Comparison of ENCODE assay signal across 24 cellular contexts in the genomic region with DNA sequence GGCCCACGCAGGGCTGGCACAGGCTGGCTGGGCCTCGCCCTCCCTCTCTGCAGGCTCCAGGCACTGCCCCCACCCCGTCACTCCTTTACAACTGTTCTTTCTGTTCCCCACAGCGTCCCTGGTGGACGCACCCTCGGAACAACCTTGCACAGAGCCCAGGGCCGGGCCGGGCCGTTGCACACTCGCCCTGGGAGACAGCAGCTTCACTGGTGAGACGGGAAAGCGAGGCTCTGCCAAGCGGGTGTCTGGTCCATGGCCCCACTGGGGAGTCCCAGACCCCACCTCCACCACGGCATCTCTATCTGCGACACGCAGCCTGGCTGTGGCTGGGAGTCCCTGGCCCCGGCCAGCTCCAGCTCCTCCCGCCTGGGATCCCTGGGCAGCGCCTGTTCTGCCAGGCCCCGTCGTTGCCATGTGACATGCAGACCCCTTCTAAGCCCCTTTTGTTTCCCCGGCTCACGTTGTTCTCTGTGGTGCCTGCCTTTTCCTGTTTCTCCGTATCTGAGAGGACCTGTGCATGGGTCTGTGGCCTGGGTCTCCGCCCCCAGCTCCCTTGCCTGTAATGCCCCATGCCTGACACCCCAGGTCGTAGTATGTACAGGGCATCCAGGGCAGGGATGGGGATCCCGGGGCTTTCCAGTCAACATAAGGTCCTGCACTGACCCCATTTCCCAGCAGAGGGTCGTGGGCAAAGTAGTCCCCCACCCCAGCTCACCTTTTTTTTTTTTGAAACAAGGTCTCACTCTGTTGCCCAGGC. TPM values are rescaled to one million over a fixed set of nuclear protein-coding genes. Genes with fewer than 3 reads are reported as not detected.
DNase-seq lines count a peak whose midpoint lies in the region; ATAC-seq and TF ChIP-seq lines count a peak whose summit lies in the region.
"Had no signal": no experiment of that assay in that cellular context is flagged by ENCODE, and none has a peak within 500 bp of the region (broad histone marks: within the 10 kb centered on the region; RNA-seq: fewer than 3 reads in every experiment).

No MANE protein-coding gene starts in this region.

- 0 out of 2 replicates have a peak, but pooled peaks have one; percentile 14 for TF ChIP-seq CTCF in BE2C (IDR thresholded peaks at IDR 0.05; ENCODE audit: low read depth, low read length)
- TF ChIP-seq CTCF in HEK293 (tag by site-specific recombination; IDR thresholded peaks at IDR 0.05), result no peak
- peak; percentile 19 for TF ChIP-seq CTCF in astrocyte of the cerebellum (IDR thresholded peaks at IDR 0.05; ENCODE audit: low read depth, low read length, missing control alignments)
- no peak for TF ChIP-seq CTCF in psoas muscle (IDR thresholded peaks at IDR 0.05)

- no peaks in the 10 kb centered on the region for H3K9me3 ChIP-seq in BE2C
- H3K9me3 ChIP-seq in HEK293 (ENCODE audit: control insufficient read depth, insufficient read depth, low read depth, low read length), result no peaks in the 10 kb centered on the region
- no peaks in the 10 kb centered on the region for H3K9me3 ChIP-seq in psoas muscle
- H3K9me3 ChIP-seq: body of pancreas, sigmoid colon, upper lobe of right lung had no signal

- DNase-seq in BE2C (peak; percentile 38), astrocyte of the cerebellum (ENCODE audit: low read depth) (no peak), left kidney (ENCODE audit: low read depth, low spot score) (peak; percentile 82), psoas muscle (no peak), GOT3 (lab: John Stamatoyannopoulos, UW) (no peak), NCI-H774 (lab: John Stamatoyannopoulos, UW) (no peak)
- DNase-seq: activated CD8-positive, alpha-beta T cell treated with anti-CD3 and anti-CD28 coated beads for 36 hours; activated naive CD4-positive, alpha-beta T cell treated with anti-CD3 and anti-CD28 coated beads, Interleukin-2, amount 50 U/mL, for 16 hours; activated T-cell treated with anti-CD3 and anti-CD28 coated beads, Interleukin-2, amount 50 U/mL, for 4 hours; body of pancreas; Calu3; erythroblast; NCI-H146; NCI-H524 treated with DMSO at 0.1 percent for 48 hours; occipital lobe; OCI-M1; sigmoid colon; T-helper 17 cell; upper lobe of right lung had no signal

- whole genome bisulfite sequencing in psoas muscle, 3 donors, result 76 to 78% (median 77%) methylated on average over 27 to 28 of the region's 28 CpGs

- intact Hi-C loops in psoas muscle (cut with DNase I), result no loop called here

- no peak overlapping the region for H3K27ac ChIP-seq in HEK293 (ENCODE audit: extremely low read depth, low read depth, low read length)
- H3K27ac ChIP-seq in psoas muscle, result no peak overlapping the region
- H3K27ac ChIP-seq: body of pancreas, sigmoid colon, upper lobe of right lung had no signal

- H3K27me3 ChIP-seq in BE2C (no peaks in the 10 kb centered on the region), psoas muscle (ENCODE audit: insufficient read depth in 3 of 3, low read length in 2 of 3) (peaks cover 0 to 44% (median 0%) of the 10 kb centered on the region in 3 donors)
- H3K27me3 ChIP-seq: body of pancreas, sigmoid colon, upper lobe of right lung had no signal

- POLR2A ChIA-PET in HEK293 (lab: Yijun Ruan, JAX), result no interaction called here

- CTCF ChIA-PET in HEK293 (lab: Yijun Ruan, JAX), result interaction anchor here (0.6 kb wide), 1 partner anchor 142 kb away, joined by 3 read pairs; no protein-coding TSS in a partner anchor

- in situ Hi-C loops in astrocyte of the cerebellum (cut with HindIII; ENCODE audit: low sequenced_read_pairs), result no loop called here

- H3K36me3 ChIP-seq in BE2C (no peaks in the 10 kb centered on the region), HEK293 (ENCODE audit: control insufficient read depth in 2 of 2, insufficient read depth in 1 of 2, low read length in 2 of 2) (no peaks in the 10 kb centered on the region), psoas muscle (ENCODE audit: insufficient read depth in 1 of 2, low read depth in 1 of 2) (no peaks in the 10 kb centered on the region)
- H3K36me3 ChIP-seq: sigmoid colon, upper lobe of right lung had no signal

- peaks cover 15% of the 10 kb centered on the region for H3K4me1 ChIP-seq in BE2C
- no peaks in the 10 kb centered on the region for H3K4me1 ChIP-seq in HEK293 (ENCODE audit: control insufficient read depth, insufficient read depth, low read length)
- no peaks in the 10 kb centered on the region for H3K4me1 ChIP-seq in psoas muscle

- H3K4me3 ChIP-seq in BE2C (ENCODE audit: low read depth, low read length) (no peak overlapping the region), HEK293 (ENCODE audit: low read depth, low read length) (no peak overlapping the region), astrocyte of the cerebellum (ENCODE audit: low read depth, low read length) (no peak overlapping the region), psoas muscle (no peak overlapping the region)
- H3K4me3 ChIP-seq: body of pancreas, sigmoid colon, upper lobe of right lung had no signal

- ATAC-seq in psoas muscle, result no peak
- ATAC-seq: activated CD8-positive, alpha-beta T cell treated with anti-CD3 and anti-CD28 coated beads for 36 hours; activated T-cell treated with anti-CD3 and anti-CD28 coated beads, Interleukin-2, amount 50 U/mL, for 4 hours; body of pancreas; T-helper 17 cell; upper lobe of right lung had no signal

TF ChIP-seq in HEK293, 187 proteins besides CTCF, POLR2A, EP300 and RAD21:
- TF ChIP-seq ZNF324 (tag by site-specific recombination; IDR thresholded peaks at IDR 0.05), result no peak
- no peak for TF ChIP-seq ZNF221 (tag by site-specific recombination; IDR thresholded peaks at IDR 0.05; ENCODE audit: borderline replicate concordance)
- TF ChIP-seq ZNF571 (tag by site-specific recombination; IDR thresholded peaks at IDR 0.05), result no peak
- no peak for TF ChIP-seq ZNF843 (tag by site-specific recombination; IDR thresholded peaks at IDR 0.05)
- no peak for TF ChIP-seq KLF1 (tag by site-specific recombination; IDR thresholded peaks at IDR 0.05)
- no peak for TF ChIP-seq ZNF510 (tag by site-specific recombination; IDR thresholded peaks at IDR 0.05; ENCODE audit: insufficient replicate concordance)
- TF ChIP-seq, protein P1, sequence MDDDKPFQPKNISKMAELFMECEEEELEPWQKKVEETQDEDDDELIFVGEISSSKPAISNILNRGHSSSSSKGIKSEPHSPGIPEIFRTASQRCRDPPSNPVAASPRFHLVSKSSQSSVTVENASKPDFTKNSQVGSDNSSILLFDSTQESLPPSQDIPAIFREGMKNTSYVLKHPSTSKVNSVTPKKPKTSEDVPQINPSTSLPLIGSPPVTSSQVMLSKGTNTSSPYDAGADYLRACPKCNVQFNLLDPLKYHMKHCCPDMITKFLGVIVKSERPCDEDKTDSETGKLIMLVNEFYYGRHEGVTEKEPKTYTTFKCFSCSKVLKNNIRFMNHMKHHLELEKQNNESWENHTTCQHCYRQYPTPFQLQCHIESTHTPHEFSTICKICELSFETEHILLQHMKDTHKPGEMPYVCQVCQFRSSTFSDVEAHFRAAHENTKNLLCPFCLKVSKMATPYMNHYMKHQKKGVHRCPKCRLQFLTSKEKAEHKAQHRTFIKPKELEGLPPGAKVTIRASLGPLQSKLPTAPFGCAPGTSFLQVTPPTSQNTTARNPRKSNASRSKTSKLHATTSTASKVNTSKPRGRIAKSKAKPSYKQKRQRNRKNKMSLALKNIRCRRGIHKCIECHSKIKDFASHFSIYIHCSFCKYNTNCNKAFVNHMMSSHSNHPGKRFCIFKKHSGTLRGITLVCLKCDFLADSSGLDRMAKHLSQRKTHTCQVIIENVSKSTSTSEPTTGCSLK (tag by site-specific recombination; IDR thresholded peaks at IDR 0.05), result no peak
- TF ChIP-seq OSR2 (tag by site-specific recombination; IDR thresholded peaks at IDR 0.05), result no peak
- peak; percentile 12; the same call in 1 of the 2 replicates for TF ChIP-seq KLF17 (tag by site-specific recombination; IDR thresholded peaks at IDR 0.05)

RNA-seq across cellular contexts. Expression of gene QSOX2, which starts 18.6 kb away (rescaled TPM):
- 65.1 TPM for polyA plus RNA-seq in BE2C (2012; ENCODE audit: insufficient read depth, insufficient read length, low read depth)
- 1 to 10 TPM; 3.8 to 6.7 (median 5.4) TPM for total RNA-seq in psoas muscle
- 1 to 10 TPM; 3.6 to 7.5 (median 5.6) TPM for polyA plus RNA-seq in psoas muscle

RNA-seq across cellular contexts. Expression of gene CCDC187, which starts 39.7 kb away (rescaled TPM):
- not detected for polyA plus RNA-seq in BE2C (2012; ENCODE audit: insufficient read depth, insufficient read length, low read depth)
- total RNA-seq in psoas muscle, result not detected
- polyA plus RNA-seq in psoas muscle, result not detected
- total RNA-seq: dermis microvascular lymphatic vessel endothelial cell, LHCN-M2, sigmoid colon had no signal
- polyA plus RNA-seq: liver had no signal

RNA-seq across cellular contexts. Expression of gene LHX3, which starts 59.3 kb away (rescaled TPM):
- polyA plus RNA-seq in BE2C (2012; ENCODE audit: insufficient read depth, insufficient read length, low read depth), result not detected
- not detected for total RNA-seq in psoas muscle
- polyA plus RNA-seq in psoas muscle, result not detected
- total RNA-seq: activated CD8-positive, alpha-beta T cell treated with anti-CD3 and anti-CD28 coated beads for 36 hours; body of pancreas; Calu3; dermis microvascular lymphatic vessel endothelial cell; G401; LHCN-M2; liver; occipital lobe; sigmoid colon; upper lobe of right lung had no signal
- polyA plus RNA-seq: liver, sigmoid colon had no signal

Comparison
In these comparisons a context has a peak if more than half of its experiments do, and no peak if none do; other contexts are left out.
1. DNase-seq: peak in BE2C (single experiment) and left kidney (single experiment); none in astrocyte of the cerebellum (single experiment), psoas muscle (0 of 2), GOT3 (single experiment) and NCI-H774 (single experiment).
2. CTCF ChIP-seq: peak in BE2C (single experiment) and astrocyte of the cerebellum (single experiment); none in HEK293 (single experiment) and psoas muscle (single experiment).